ENCODE assay signal across 29 cellular contexts in the genomic region with DNA sequence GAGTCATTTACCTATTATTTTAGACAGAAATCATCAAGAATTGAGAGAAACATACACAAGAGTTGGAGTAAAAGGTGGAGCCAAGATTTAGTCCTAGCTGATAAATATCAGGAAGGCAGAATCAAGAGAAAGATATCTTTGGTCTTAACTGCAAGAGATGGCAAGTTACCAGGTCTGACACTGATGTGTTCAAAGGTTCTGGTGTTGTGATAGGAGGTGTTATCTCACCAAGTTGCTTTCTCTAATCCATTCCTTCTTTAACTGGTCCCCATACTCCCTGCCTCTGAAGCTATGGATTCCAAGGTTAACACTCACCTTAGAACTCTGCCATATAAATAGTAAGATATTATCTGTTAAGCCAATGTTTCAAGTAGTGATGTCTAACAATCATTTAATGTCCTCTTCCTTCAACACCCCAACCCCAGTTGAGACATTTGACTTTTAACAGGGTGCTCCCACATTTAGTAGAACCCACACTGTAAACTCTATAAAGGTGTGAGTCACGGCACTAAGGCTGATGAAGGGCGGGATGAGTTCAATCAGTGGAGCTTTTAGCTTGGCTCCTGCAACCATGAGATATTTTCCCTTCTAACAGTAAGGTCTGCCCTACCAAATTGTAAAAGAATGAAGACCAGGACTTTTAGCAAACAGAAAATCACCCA.
"Had no signal": no experiment of that assay in that cellular context is flagged by ENCODE, and none has a peak within 500 bp of the region (broad histone marks: within the 10 kb centered on the region; RNA-seq: fewer than 3 reads in every experiment).

No MANE protein-coding gene starts in this region.

- H3K9me3 Mint-ChIP-seq: activated B cell treated with CpG ODN at 0.5 μM for 24 hours; activated CD4-positive, alpha-beta memory T cell treated with anti-CD3 and anti-CD28 coated beads for 36 hours; activated CD4-positive, alpha-beta T cell treated with anti-CD3 and anti-CD28 coated beads, Interleukin-2, amount 10 ng/mL, durations not matched to agents 24 days and 14 days; activated naive CD4-positive, alpha-beta T cell treated with anti-CD3 and anti-CD28 coated beads for 36 hours had no signal

- H3K4me1 Mint-ChIP-seq: activated B cell treated with CpG ODN at 0.5 μM for 24 hours; activated CD4-positive, alpha-beta T cell treated with anti-CD3 and anti-CD28 coated beads, Interleukin-2, amount 10 ng/mL, durations not matched to agents 24 days and 14 days; activated T-helper 17 cell treated with anti-CD3 and anti-CD28 coated beads, Interleukin-2, amount 50 U/mL, for 72 hours; T-cell had no signal

- H3K27me3 Mint-ChIP-seq: activated B cell treated with CpG ODN at 0.5 μM for 24 hours; activated CD4-positive, alpha-beta memory T cell treated with anti-CD3 and anti-CD28 coated beads for 36 hours; activated CD4-positive, alpha-beta T cell treated with anti-CD3 and anti-CD28 coated beads, Interleukin-2, amount 10 ng/mL, durations not matched to agents 24 days and 14 days; activated naive CD8-positive, alpha-beta T cell; activated T-helper 17 cell treated with anti-CD3 and anti-CD28 coated beads, Interleukin-2, amount 50 U/mL, for 72 hours; T-cell had no signal

- DNase-seq: activated B cell treated with CpG ODN at 0.5 μM for 24 hours; activated CD4-positive, alpha-beta memory T cell treated with anti-CD3 and anti-CD28 coated beads for 36 hours; activated CD4-positive, alpha-beta T cell treated with anti-CD3 and anti-CD28 coated beads for 1 hour; activated CD4-positive, alpha-beta T cell treated with anti-CD3 and anti-CD28 coated beads, Interleukin-2, amount 10 ng/mL, durations not matched to agents 24 days and 14 days; activated CD8-positive, alpha-beta memory T cell treated with anti-CD3 and anti-CD28 coated beads for 24 hours; activated gamma-delta T cell; activated naive CD4-positive, alpha-beta T cell treated with anti-CD3 and anti-CD28 coated beads for 36 hours; activated T-cell treated with anti-CD3 and anti-CD28 coated beads, Interleukin-2, amount 50 U/mL, for 48 hours; amygdala; brain microvascular endothelial cell; central memory CD4-positive, alpha-beta T cell; Karpas-422; NCI-H1048; NCI-H146; NCI-H1930; NCI-H2171; NCI-H2227 treated with DMSO at 0.1 percent for 48 hours; NCI-H446 treated with DMSO at 0.1 percent for 48 hours; NCI-H526; NCI-H82; OCI-M1; SHP77 treated with DMSO at 0.1 percent for 48 hours; T-cell; T-helper 2 cell; T1000 had no signal

- H3K4me3 ChIP-seq: K562, SK-N-MC had no signal

- H3K36me3 ChIP-seq: brain microvascular endothelial cell had no signal

- H3K36me3 Mint-ChIP-seq: activated CD4-positive, alpha-beta memory T cell treated with anti-CD3 and anti-CD28 coated beads for 36 hours; activated naive CD8-positive, alpha-beta T cell; T-cell had no signal

- H3K4me3 Mint-ChIP-seq: activated B cell treated with CpG ODN at 0.5 μM for 24 hours; activated CD4-positive, alpha-beta memory T cell treated with anti-CD3 and anti-CD28 coated beads for 36 hours; activated CD4-positive, alpha-beta T cell treated with anti-CD3 and anti-CD28 coated beads, Interleukin-2, amount 10 ng/mL, durations not matched to agents 24 days and 14 days; activated naive CD4-positive, alpha-beta T cell treated with anti-CD3 and anti-CD28 coated beads for 36 hours; activated naive CD8-positive, alpha-beta T cell; activated T-helper 17 cell treated with anti-CD3 and anti-CD28 coated beads, Interleukin-2, amount 50 U/mL, for 72 hours; T-cell had no signal

- H3K27ac Mint-ChIP-seq: activated B cell treated with CpG ODN at 0.5 μM for 24 hours; activated CD4-positive, alpha-beta memory T cell treated with anti-CD3 and anti-CD28 coated beads for 36 hours; activated CD4-positive, alpha-beta T cell treated with anti-CD3 and anti-CD28 coated beads, Interleukin-2, amount 10 ng/mL, durations not matched to agents 24 days and 14 days; activated naive CD4-positive, alpha-beta T cell treated with anti-CD3 and anti-CD28 coated beads for 36 hours; activated naive CD8-positive, alpha-beta T cell; activated T-helper 17 cell treated with anti-CD3 and anti-CD28 coated beads, Interleukin-2, amount 50 U/mL, for 72 hours; T-cell had no signal

- H3K27ac ChIP-seq: brain microvascular endothelial cell, SK-N-MC had no signal

- H3K27me3 ChIP-seq: brain microvascular endothelial cell had no signal
